In the genomic region with DNA sequence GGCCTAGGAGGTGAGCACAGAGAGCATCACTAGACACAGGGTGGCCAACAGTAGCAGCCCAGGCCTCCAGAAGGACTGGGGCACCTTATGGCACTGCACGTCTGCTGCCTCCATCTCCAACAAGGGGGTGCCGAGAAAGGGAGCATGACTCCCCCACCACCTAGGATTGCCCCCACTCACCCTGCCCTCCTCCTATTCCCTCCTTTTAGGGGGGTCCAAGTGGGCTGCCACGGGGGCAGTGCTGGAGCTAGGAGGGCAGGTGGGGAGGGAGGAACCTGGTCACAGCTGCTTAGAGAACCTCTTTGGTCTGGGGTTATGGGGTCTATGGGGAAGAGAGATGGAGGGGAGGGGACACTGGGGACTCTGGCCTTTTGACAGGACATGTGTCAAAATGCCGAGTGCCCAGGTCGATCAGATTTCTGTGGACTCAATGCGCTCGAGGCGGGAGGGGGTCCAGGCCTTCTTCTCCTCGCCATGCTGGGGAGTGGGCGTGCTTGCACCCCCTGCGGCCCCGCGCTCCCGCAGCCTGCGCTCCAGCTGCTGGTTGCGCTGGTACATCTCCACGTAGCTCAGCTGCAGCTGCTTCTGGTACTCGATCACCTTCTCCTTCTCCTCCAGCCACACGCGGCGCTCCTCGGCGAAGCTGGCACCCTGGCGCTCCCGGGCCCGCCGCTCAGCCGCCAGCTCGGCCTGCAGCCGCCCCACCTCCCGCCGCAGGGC, we compare ENCODE assay signal across 16 cellular contexts. TPM values are rescaled to one million over a fixed set of nuclear protein-coding genes. Genes with fewer than 3 reads are reported as not detected.
A peak's percentile ranks its signal among the peaks of the same experiment; 100 is the strongest.
DNase-seq lines count a peak whose midpoint lies in the region; ATAC-seq and TF ChIP-seq lines count a peak whose summit lies in the region.
"Had no signal": no experiment of that assay in that cellular context is flagged by ENCODE, and none has a peak within 500 bp of the region (broad histone marks: within the 10 kb centered on the region; RNA-seq: fewer than 3 reads in every experiment).

No MANE protein-coding gene starts in this region.

- TF ChIP-seq CTCF in mammary epithelial cell (conservative IDR thresholded peaks at IDR 0.05 in 1 of 2, IDR thresholded peaks at IDR 0.05 in 1 of 2; ENCODE audit: extremely low read depth in 1 of 2, insufficient read depth in 1 of 2, low read depth in 1 of 2, low read length in 2 of 2) (no peak), MCF 10A (IDR thresholded peaks at IDR 0.05; ENCODE audit: unreplicated experiment) (no peak), IMR-90 (conservative IDR thresholded peaks at IDR 0.05; ENCODE audit: low read depth, low read length) (no peak), glutamatergic neuron (IDR thresholded peaks at IDR 0.05; ENCODE audit: partially characterized antibody, unreplicated experiment) (no peak), suprapubic skin (IDR thresholded peaks at IDR 0.05) (no peak), brain microvascular endothelial cell (IDR thresholded peaks at IDR 0.05; ENCODE audit: low read depth, low read length, missing control alignments) (no peak)

- no peak overlapping the region for H3K18ac ChIP-seq in IMR-90 (ENCODE audit: low read depth, low read length)

- BruUV-seq in mammary epithelial cell (replicated peaks; lab: Mats Ljungman, UMichigan) (no TSS peak), MCF 10A (replicated peaks; lab: Mats Ljungman, UMichigan) (no TSS peak), IMR-90 (replicated peaks; lab: Mats Ljungman, UMichigan) (no TSS peak)

- H3K4me1 Mint-ChIP-seq in MCF 10A (ENCODE audit: insufficient read depth, unreplicated experiment): no peaks in the 10 kb centered on the region
- H3K4me1 Mint-ChIP-seq in glutamatergic neuron (ENCODE audit: low read depth, unreplicated experiment): peaks cover 23% of the 10 kb centered on the region

- no peak overlapping the region for H3K4ac ChIP-seq in IMR-90 (ENCODE audit: low read depth, low read length)

- H3K36me3 ChIP-seq in mammary epithelial cell (ENCODE audit: insufficient read depth, low read length) (no peaks in the 10 kb centered on the region), IMR-90 (ENCODE audit: control insufficient read depth, insufficient read depth, low read length) (no peaks in the 10 kb centered on the region), suprapubic skin (no peaks in the 10 kb centered on the region), brain microvascular endothelial cell (replicated peaks) (no peaks in the 10 kb centered on the region)
- H3K36me3 ChIP-seq: BE2C, SJCRH30 had no signal

- intact Hi-C loops in mammary epithelial cell (cut with micrococcal nuclease) (no loop called here), MCF 10A (cut with micrococcal nuclease) (no loop called here), IMR-90 (cut with micrococcal nuclease) (no loop called here)

- dilution Hi-C loops in mammary epithelial cell (cut with HindIII; ENCODE audit: low sequenced_read_pairs) (loop anchor here (5.0 kb wide), 1 partner anchor 48 kb away; no protein-coding TSS in a partner anchor), IMR-90 (cut with HindIII; ENCODE audit: low sequenced_read_pairs, unreplicated experiment) (no loop called here)

- DNase-seq in mammary epithelial cell (no peak), MCF 10A (ENCODE audit: unreplicated experiment) (no peak), IMR-90 (no peak), glutamatergic neuron (no peak), suprapubic skin (ENCODE audit: low spot score in 2 of 2) (no peak), brain microvascular endothelial cell (no peak), COLO668 (lab: John Stamatoyannopoulos, UW; ENCODE audit: unreplicated experiment) (no peak)
- DNase-seq: ACHN; BE2C; CD8-positive, alpha-beta memory T cell; DMS153; H9; NCI-H2107; SJCRH30; SW 1271 had no signal

- H3K14ac ChIP-seq in IMR-90 (replicated peaks; ENCODE audit: low read depth, low read length): no peak overlapping the region

- no peak overlapping the region for H4K5ac ChIP-seq in IMR-90 (ENCODE audit: low read depth, low read length)

- H3K27me3 ChIP-seq in mammary epithelial cell (ENCODE audit: insufficient read depth, low read length) (no peaks in the 10 kb centered on the region), IMR-90 (ENCODE audit: control insufficient read depth, insufficient read depth, low read length) (peaks cover 13% of the 10 kb centered on the region), suprapubic skin (peaks cover 15% of the 10 kb centered on the region), brain microvascular endothelial cell (replicated peaks) (no peaks in the 10 kb centered on the region)
- H3K27me3 ChIP-seq: BE2C, SJCRH30 had no signal

- no peak for TF ChIP-seq RAD21 in IMR-90 (IDR thresholded peaks at IDR 0.05; ENCODE audit: low read length)

- H2BK5ac ChIP-seq in IMR-90 (ENCODE audit: low read depth, low read length, poor library complexity, severe bottlenecking): no peak overlapping the region

- H2AFZ ChIP-seq in mammary epithelial cell (ENCODE audit: low read depth, low read length) (peak overlapping the region; percentile 46), IMR-90 (replicated peaks; ENCODE audit: low read length, poor library complexity) (no peak overlapping the region)

- H3K4me3 Mint-ChIP-seq in MCF 10A (ENCODE audit: unreplicated experiment) (no peak overlapping the region), glutamatergic neuron (ENCODE audit: unreplicated experiment) (peak overlapping the region; percentile 74)

- WGBS in mammary epithelial cell (ENCODE audit: low coverage, missing lambda C conversion rate): 80% methylated on average over 2 of the region's 32 CpGs
- 81% methylated on average over 16 of the region's 32 CpGs; no CpG with 5 or more reads in 1 of the 2 experiments for WGBS in IMR-90 (ENCODE audit: extremely low coverage in 2 of 2, insufficient read length in 1 of 2), 2 experiments
- 90% methylated on average over 30 of the region's 32 CpGs for WGBS in suprapubic skin

- H3K56ac ChIP-seq in IMR-90 (ENCODE audit: extremely low read depth, insufficient read depth, low read length): no peak overlapping the region

- no peak for TF ChIP-seq POLR2A in IMR-90 (IDR thresholded peaks at IDR 0.05; ENCODE audit: low read depth, low read length)
- TF ChIP-seq POLR2A in suprapubic skin (IDR thresholded peaks at IDR 0.05): no peak

- H4K8ac ChIP-seq in IMR-90 (ENCODE audit: low read depth in 2 of 2, low read length in 2 of 2): no peak overlapping the region

- peak overlapping the region; percentile 70 for H2AK9ac ChIP-seq in IMR-90 (replicated peaks; ENCODE audit: low read depth, low read length, poor library complexity)

- H3K4me3 ChIP-seq in mammary epithelial cell (replicated peaks in 1 of 3; ENCODE audit: insufficient read depth in 1 of 3, low read depth in 2 of 3, low read length in 3 of 3): no peak overlapping the region
- H3K4me3 ChIP-seq in IMR-90 (ENCODE audit: insufficient read depth, low read depth, low read length): no peak overlapping the region
- H3K4me3 ChIP-seq in suprapubic skin: peak overlapping the region; percentile 27
- no peak overlapping the region for H3K4me3 ChIP-seq in brain microvascular endothelial cell (ENCODE audit: low read depth, low read length)
- H3K4me3 ChIP-seq: SJCRH30 had no signal

- no peak overlapping the region for H2BK20ac ChIP-seq in IMR-90 (ENCODE audit: low read depth, low read length)

- no peak overlapping the region for H4K91ac ChIP-seq in IMR-90 (ENCODE audit: insufficient read depth, low read depth, low read length)

- in situ Hi-C loops in mammary epithelial cell (cut with MboI; ENCODE audit: low sequenced_read_pairs in 2 of 2) (no loop called here), IMR-90 (cut with MboI; ENCODE audit: low sequenced_read_pairs) (no loop called here), brain microvascular endothelial cell (cut with HindIII; ENCODE audit: low pct_ligation_motif_present, low sequenced_read_pairs) (no loop called here)

- no peak overlapping the region for H3K23ac ChIP-seq in IMR-90 (ENCODE audit: low read depth, low read length)

- H3K79me1 ChIP-seq in IMR-90 (ENCODE audit: low read depth in 1 of 2, low read length in 2 of 2): peaks cover 0 to 1% of the 10 kb centered on the region in 2 experiments; a peak in 1 of 4 replicates

- H3K9me3 Mint-ChIP-seq in MCF 10A (ENCODE audit: unreplicated experiment) (no peaks in the 10 kb centered on the region), glutamatergic neuron (ENCODE audit: unreplicated experiment) (peaks cover 4% of the 10 kb centered on the region)
- H3K9me3 Mint-ChIP-seq: CD8-positive, alpha-beta memory T cell; H9 had no signal

- H2BK15ac ChIP-seq in IMR-90 (ENCODE audit: low read depth, low read length): no peak overlapping the region

- POLR2A ChIA-PET in MCF 10A (lab: Yijun Ruan, JAX): no interaction called here
- POLR2A ChIA-PET in IMR-90 (lab: Charles Lee; ENCODE audit: unreplicated experiment): no interaction called here

- H3K27ac ChIP-seq in mammary epithelial cell (ENCODE audit: insufficient read depth, low read depth, low read length) (no peak overlapping the region), IMR-90 (ENCODE audit: insufficient read depth, low read length) (no peak overlapping the region), suprapubic skin (no peak overlapping the region), brain microvascular endothelial cell (no peak overlapping the region)
- H3K27ac ChIP-seq: SJCRH30 had no signal

- H2AK5ac ChIP-seq in IMR-90 (ENCODE audit: low read depth, low read length): no peak overlapping the region

- no peak overlapping the region for H2BK120ac ChIP-seq in IMR-90 (ENCODE audit: low read depth, low read length)

- H3K9ac ChIP-seq in mammary epithelial cell (ENCODE audit: insufficient read depth, low read length) (no peak overlapping the region), IMR-90 (ENCODE audit: low read depth, low read length) (no peak overlapping the region)

- TF ChIP-seq EP300 in suprapubic skin (IDR thresholded peaks at IDR 0.05): no peak

- CTCF ChIA-PET in mammary epithelial cell (lab: Charles Lee; ENCODE audit: low non-redundant PET): no interaction called here
- CTCF ChIA-PET in MCF 10A (lab: Yijun Ruan, JAX): interaction anchor here (1.0 to 1.4 kb wide), 3 partner anchors 10 to 49 kb away, joined by 3 to 4 read pairs (median 4); no protein-coding TSS in a partner anchor
- CTCF ChIA-PET in IMR-90 (lab: Yijun Ruan, JAX): no interaction called here

- H3K9me1 ChIP-seq in IMR-90 (ENCODE audit: insufficient read depth, low read length): no peaks in the 10 kb centered on the region

- H4K20me1 ChIP-seq in mammary epithelial cell (ENCODE audit: insufficient read depth, low read length) (no peaks in the 10 kb centered on the region), IMR-90 (ENCODE audit: insufficient read depth, low read length) (peaks cover 5% of the 10 kb centered on the region)

- peaks cover 14% of the 10 kb centered on the region for H3K4me1 ChIP-seq in mammary epithelial cell (ENCODE audit: insufficient read depth, low read length)
- H3K4me1 ChIP-seq in IMR-90 (ENCODE audit: control insufficient read depth, insufficient read depth, low read length): peaks cover 5% of the 10 kb centered on the region; the same call in 1 of the 2 replicates
- H3K4me1 ChIP-seq in suprapubic skin: peaks cover 20% of the 10 kb centered on the region
- H3K4me1 ChIP-seq: BE2C had no signal

- ATAC-seq in IMR-90 (ENCODE audit: low read depth): no peak
- ATAC-seq in HG03439 (IDR thresholded peaks at IDR 0.05; ENCODE audit: unreplicated experiment): no peak

- peaks cover 8% of the 10 kb centered on the region for H3K36me3 Mint-ChIP-seq in MCF 10A (ENCODE audit: insufficient read depth, unreplicated experiment)
- H3K36me3 Mint-ChIP-seq in glutamatergic neuron (ENCODE audit: unreplicated experiment): no peaks in the 10 kb centered on the region

- peak overlapping the region; percentile 62 for H3K4me2 ChIP-seq in mammary epithelial cell (ENCODE audit: insufficient read depth, low read depth, low read length)
- no peak overlapping the region for H3K4me2 ChIP-seq in IMR-90 (ENCODE audit: low read depth, low read length)

- no peak overlapping the region for H3K27ac Mint-ChIP-seq in MCF 10A (ENCODE audit: low read depth, unreplicated experiment)
- H3K27ac Mint-ChIP-seq in glutamatergic neuron (ENCODE audit: unreplicated experiment): peak overlapping the region; percentile 95
- H3K27ac Mint-ChIP-seq: CD8-positive, alpha-beta memory T cell had no signal

- no peaks in the 10 kb centered on the region for H3K27me3 Mint-ChIP-seq in MCF 10A (ENCODE audit: insufficient read depth, unreplicated experiment)
- peaks cover 10% of the 10 kb centered on the region for H3K27me3 Mint-ChIP-seq in glutamatergic neuron (ENCODE audit: unreplicated experiment)

- no peaks in the 10 kb centered on the region for H3K9me3 ChIP-seq in mammary epithelial cell (replicated peaks; ENCODE audit: insufficient read depth, low read length)
- no peaks in the 10 kb centered on the region for H3K9me3 ChIP-seq in IMR-90 (ENCODE audit: control insufficient read depth, insufficient read depth, low read length)
- no peaks in the 10 kb centered on the region for H3K9me3 ChIP-seq in suprapubic skin
- H3K9me3 ChIP-seq: BE2C, SJCRH30 had no signal

- peaks cover 8% of the 10 kb centered on the region for H3K79me2 ChIP-seq in mammary epithelial cell (ENCODE audit: insufficient read depth, low read length)

RNA-seq across cellular contexts. Expression of a gene that starts 4.5 kb away (rescaled TPM):
- total RNA-seq in mammary epithelial cell (10 to 100 TPM; 13.4 to 15.0 TPM), MCF 10A (2022) (15.0 and 18.2 TPM in 2 replicates), IMR-90 (2012; rRNA removed) (18.6 and 22.8 TPM in 2 replicates), glutamatergic neuron (ENCODE audit: unreplicated experiment) (19.5 TPM), suprapubic skin (10 to 100 TPM; 18.1 to 25.0 (median 20.6) TPM)
- polyA plus RNA-seq in mammary epithelial cell (15.5 TPM), IMR-90 (2012; rRNA removed) (10.1 and 11.0 TPM in 2 replicates)
- polyA minus RNA-seq in mammary epithelial cell: 43.8 TPM
- polyA plus RNA-seq in IMR-90 (2012; cell fraction: cytosol; rRNA removed): 3.7 and 4.8 TPM in 2 replicates
- polyA plus RNA-seq in IMR-90 (2012; cell fraction: nucleus; rRNA removed; ENCODE audit: low replicate concordance): 2.7 and 11.3 TPM in 2 replicates

RNA-seq across cellular contexts. Expression of a gene that starts 4.5 kb away (rescaled TPM):
- total RNA-seq in mammary epithelial cell (1 to 10 TPM; 4.8 to 5.6 TPM), MCF 10A (2022) (5.0 and 5.9 TPM in 2 replicates), IMR-90 (2012; rRNA removed) (3.6 and 3.8 TPM in 2 replicates), glutamatergic neuron (ENCODE audit: unreplicated experiment) (8.6 TPM), suprapubic skin (10 to 100 TPM; 10.5 to 11.6 (median 10.7) TPM)
- polyA plus RNA-seq in mammary epithelial cell (3.5 TPM), IMR-90 (2012; rRNA removed) (4.8 and 4.9 TPM in 2 replicates)
- polyA minus RNA-seq in mammary epithelial cell: 6.9 TPM
- 2.7 and 3.9 TPM in 2 replicates for polyA plus RNA-seq in IMR-90 (2012; cell fraction: cytosol; rRNA removed)
- polyA plus RNA-seq in IMR-90 (2012; cell fraction: nucleus; rRNA removed; ENCODE audit: low replicate concordance): 3.6 and 6.0 TPM in 2 replicates

RNA-seq across cellular contexts. Expression of a gene that starts 9.1 kb away (rescaled TPM):
- total RNA-seq in mammary epithelial cell (10 to 100 TPM in 1 of 2 donors, 1 to 10 TPM in 1; 7.7 to 16.3 TPM), MCF 10A (2022) (5.3 and 8.5 TPM in 2 replicates), IMR-90 (2012; rRNA removed) (1.4 TPM in 2 replicates), glutamatergic neuron (ENCODE audit: unreplicated experiment) (56.8 TPM), suprapubic skin (1 to 10 TPM; 4.8 to 9.3 (median 6.7) TPM)
- polyA plus RNA-seq in mammary epithelial cell (2.6 TPM), IMR-90 (2012; rRNA removed) (3.2 and 3.7 TPM in 2 replicates)
- polyA minus RNA-seq in mammary epithelial cell: 3.3 TPM
- polyA plus RNA-seq in IMR-90 (2012; cell fraction: cytosol; rRNA removed): 3.2 and 5.4 TPM in 2 replicates
- 5.6 and 11.2 TPM in 2 replicates for polyA plus RNA-seq in IMR-90 (2012; cell fraction: nucleus; rRNA removed; ENCODE audit: low replicate concordance)

RNA-seq across cellular contexts. Expression of a gene that starts 40.3 kb away (rescaled TPM):
- total RNA-seq in mammary epithelial cell (10 to 100 TPM; 25.2 to 59.1 TPM), MCF 10A (2022) (116 and 136 TPM in 2 replicates), IMR-90 (2012; rRNA removed) (12.2 and 20.6 TPM in 2 replicates), glutamatergic neuron (ENCODE audit: unreplicated experiment) (59.3 TPM), suprapubic skin (100 to 1,000 TPM in 1 of 4 donors, 10 to 100 TPM in 3; 50.0 to 169 (median 55.6) TPM)
- polyA plus RNA-seq in mammary epithelial cell (35.7 TPM), IMR-90 (2012; rRNA removed) (29.6 and 33.1 TPM in 2 replicates)
- 39.0 TPM for polyA minus RNA-seq in mammary epithelial cell
- polyA plus RNA-seq in IMR-90 (2012; cell fraction: cytosol; rRNA removed): 31.0 and 41.4 TPM in 2 replicates
- polyA plus RNA-seq in IMR-90 (2012; cell fraction: nucleus; rRNA removed; ENCODE audit: low replicate concordance): 27.9 and 35.2 TPM in 2 replicates

RNA-seq across cellular contexts. Expression of a gene that starts 45.1 kb away (rescaled TPM):
- 10 to 100 TPM; 29.2 to 68.7 TPM for total RNA-seq in mammary epithelial cell
- 37.5 TPM for polyA plus RNA-seq in mammary epithelial cell
- 19.0 TPM for polyA minus RNA-seq in mammary epithelial cell
- total RNA-seq in MCF 10A (2022): 69.4 and 97.1 TPM in 2 replicates
- 28.6 and 32.4 TPM in 2 replicates for total RNA-seq in IMR-90 (2012; rRNA removed)
- polyA plus RNA-seq in IMR-90 (2012; rRNA removed): 49.0 and 52.6 TPM in 2 replicates
- 54.1 and 68.7 TPM in 2 replicates for polyA plus RNA-seq in IMR-90 (2012; cell fraction: cytosol; rRNA removed)
- polyA plus RNA-seq in IMR-90 (2012; cell fraction: nucleus; rRNA removed; ENCODE audit: low replicate concordance): 51.4 and 69.9 TPM in 2 replicates
- total RNA-seq in glutamatergic neuron (ENCODE audit: unreplicated experiment): 72.1 TPM
- 10 to 100 TPM; 40.5 to 72.4 (median 53.6) TPM for total RNA-seq in suprapubic skin
